Comparison of ENCODE assay signal across 27 cellular contexts in the genomic region with DNA sequence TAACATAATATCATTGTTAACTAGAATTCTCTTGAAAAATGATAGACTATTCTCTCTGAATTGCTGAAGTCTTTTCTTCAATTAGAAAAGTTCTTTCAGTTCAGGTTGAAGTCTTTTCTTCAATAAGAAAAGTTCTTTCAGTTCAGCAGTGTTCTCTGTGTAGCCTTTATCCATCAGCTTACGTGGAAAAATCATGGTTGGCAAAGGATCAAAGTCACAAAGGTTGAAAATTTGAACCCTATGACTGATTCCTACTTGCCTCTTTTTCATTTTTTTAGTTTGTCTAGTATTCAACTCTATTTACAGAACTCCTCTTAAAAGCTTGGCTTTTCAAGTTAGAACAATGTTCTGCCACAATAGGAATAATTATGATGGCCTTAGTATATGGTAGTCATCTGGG. TPM values are rescaled to one million over a fixed set of nuclear protein-coding genes. Genes with fewer than 3 reads are reported as not detected.
"Had no signal": no experiment of that assay in that cellular context is flagged by ENCODE, and none has a peak within 500 bp of the region (broad histone marks: within the 10 kb centered on the region; RNA-seq: fewer than 3 reads in every experiment).

No MANE protein-coding gene starts in this region.

- FAIRE-seq: colon, endometrium, endothelial cell of umbilical vein, frontal cortex had no signal

- H3K27ac ChIP-seq: colonic mucosa, coronary artery, dorsolateral prefrontal cortex, epithelial cell of prostate, esophagus muscularis mucosa, esophagus squamous epithelium, foreskin keratinocyte, gastrocnemius medialis, gastroesophageal sphincter, heart left ventricle had no signal

- H3K4me1 ChIP-seq: colonic mucosa, esophagus muscularis mucosa, esophagus squamous epithelium, foreskin keratinocyte, gastrocnemius medialis, gastroesophageal sphincter had no signal

- H3K9me3 ChIP-seq: colonic mucosa, esophagus muscularis mucosa, esophagus squamous epithelium, gastrocnemius medialis, gastroesophageal sphincter, heart left ventricle had no signal

- H3K36me3 ChIP-seq: colonic mucosa, esophagus muscularis mucosa, esophagus squamous epithelium, gastrocnemius medialis, gastroesophageal sphincter, heart left ventricle had no signal

- H3K27me3 ChIP-seq: colonic mucosa, dorsolateral prefrontal cortex, esophagus muscularis mucosa, esophagus squamous epithelium, foreskin keratinocyte, gastrocnemius medialis, gastroesophageal sphincter, heart left ventricle had no signal

- ATAC-seq: effector memory CD8-positive, alpha-beta T cell; esophagus mucosa; foreskin keratinocyte; gastrocnemius medialis; gastroesophageal sphincter; heart left ventricle had no signal

- H3K4me3 ChIP-seq: colonic mucosa, coronary artery, dorsolateral prefrontal cortex, esophagus muscularis mucosa, esophagus squamous epithelium, gastrocnemius medialis, gastroesophageal sphincter, heart left ventricle had no signal

- DNase-seq: colonic mucosa; cortex of kidney; dermis blood vessel endothelial cell; dorsolateral prefrontal cortex; effector CD4-positive, alpha-beta T cell; effector CD8-positive, alpha-beta T cell; effector memory CD4-positive, alpha-beta T cell; effector memory CD8-positive, alpha-beta T cell; endodermal cell; erythroblast; esophagus squamous epithelium; foreskin fibroblast; foreskin keratinocyte; foreskin melanocyte; gastrocnemius medialis; glutamatergic neuron; head of caudate nucleus; heart left ventricle had no signal

RNA-seq across cellular contexts. Expression of gene CAVIN2, which starts 25.8 kb away (rescaled TPM):
- total RNA-seq: endodermal cell had no signal
